Comparison of ENCODE assay signal across 13 cellular contexts in genomic region chr4:6032249-6033244, GRCh38. TPM values are rescaled to one million over a fixed set of nuclear protein-coding genes. Genes with fewer than 3 reads are reported as not detected.
DNase-seq lines count a peak whose midpoint lies in the region; ATAC-seq and TF ChIP-seq lines count a peak whose summit lies in the region.
"Had no signal": no experiment of that assay in that cellular context is flagged by ENCODE, and none has a peak within 500 bp of the region (broad histone marks: within the 10 kb centered on the region; RNA-seq: fewer than 3 reads in every experiment).

No MANE protein-coding gene starts in this region.

- POLR2A ChIA-PET in Panc1 (lab: Charles Lee): no interaction called here
- POLR2A ChIA-PET in activated CD4-positive, alpha-beta T cell treated with anti-CD3 and anti-CD28 coated beads, Interleukin-2, amount 10 ng/mL, durations not matched to agents 7 days and 5 days (lab: Charles Lee): no interaction called here
- POLR2A ChIA-PET in HEK293T (lab: Yijun Ruan, JAX): no interaction called here

- CTCF ChIA-PET in Panc1 (lab: Charles Lee): no interaction called here
- CTCF ChIA-PET in activated CD4-positive, alpha-beta T cell treated with anti-CD3 and anti-CD28 coated beads, Interleukin-2, amount 10 ng/mL, durations not matched to agents 7 days and 5 days (lab: Charles Lee): no interaction called here
- CTCF ChIA-PET in HEK293T (lab: Yijun Ruan, JAX): interaction anchor here (1.2 kb wide), 1 partner anchor 12 kb away, joined by 3 read pairs; no protein-coding TSS in a partner anchor

- intact Hi-C loops in Panc1 (cut with micrococcal nuclease; ENCODE audit: unreplicated experiment): no loop called here

- no peaks in the 10 kb centered on the region for H3K36me3 ChIP-seq in Panc1 (ENCODE audit: control insufficient read depth, insufficient read depth, low read length)

- H3K4me1 ChIP-seq in Panc1 (ENCODE audit: control insufficient read depth, insufficient read depth, low read length): no peaks in the 10 kb centered on the region; the same call in 1 of the 2 replicates

- BruUV-seq in Panc1 (replicated peaks; lab: Mats Ljungman, UMichigan): no TSS peak

- in situ Hi-C loops in Panc1 (cut with HindIII; ENCODE audit: low pct_unique_long_range_greater_than_20kb, low sequenced_read_pairs): no loop called here

- peak; percentile 43 for DNase-seq in DMS 273 (lab: John Stamatoyannopoulos, UW; ENCODE audit: unreplicated experiment)
- DNase-seq in DMS 273 treated with DMSO at 0.1 percent for 48 hours (lab: John Stamatoyannopoulos, UW): no peak
- no peak for DNase-seq in Panc1 (ENCODE audit: low read depth, low spot score)
- DNase-seq in inferior parietal cortex (ENCODE audit: extremely low spot score): peak; percentile 60
- peak in 30 of 49 donors; percentile 9 to 75 (median 36) for DNase-seq in substantia nigra (lab: John Stamatoyannopoulos, UW)
- DNase-seq in activated CD4-positive, alpha-beta T cell treated with anti-CD3 and anti-CD28 coated beads, Interleukin-2, amount 10 ng/mL, durations not matched to agents 7 days and 5 days: no peak
- DNase-seq in HEK293T (ENCODE audit: extremely low spot score): no peak
- DNase-seq: activated T-cell treated with anti-CD3 and anti-CD28 coated beads, Interleukin-2, amount 50 U/mL, for 1 hour had no signal

- ATAC-seq in Panc1 (0 out of 2 replicates have a peak, but pooled peaks have one; percentile 60), GM18502 (IDR thresholded peaks at IDR 0.05; ENCODE audit: poor library complexity, unreplicated experiment) (no peak)

- H3K27ac Mint-ChIP-seq in activated CD4-positive, alpha-beta T cell treated with anti-CD3 and anti-CD28 coated beads, Interleukin-2, amount 10 ng/mL, durations not matched to agents 7 days and 5 days: no peak overlapping the region
- H3K27ac Mint-ChIP-seq: progenitor cell of endocrine pancreas had no signal

- no peak overlapping the region for H3K4me3 Mint-ChIP-seq in activated CD4-positive, alpha-beta T cell treated with anti-CD3 and anti-CD28 coated beads, Interleukin-2, amount 10 ng/mL, durations not matched to agents 7 days and 5 days

- H3K27me3 ChIP-seq in Panc1 (ENCODE audit: control insufficient read depth, insufficient read depth, low read length): no peaks in the 10 kb centered on the region

- no peaks in the 10 kb centered on the region for H3K9me3 ChIP-seq in Panc1 (ENCODE audit: control insufficient read depth, insufficient read depth, low read depth, low read length)

- no peak for TF ChIP-seq CTCF in Panc1 (IDR thresholded peaks at IDR 0.05)

- H3K4me3 ChIP-seq in Panc1 (ENCODE audit: low read depth in 2 of 2, low read length in 2 of 2): no peak overlapping the region

- H3K36me3 Mint-ChIP-seq in activated CD4-positive, alpha-beta T cell treated with anti-CD3 and anti-CD28 coated beads, Interleukin-2, amount 10 ng/mL, durations not matched to agents 7 days and 5 days (ENCODE audit: low read depth): no peaks in the 10 kb centered on the region

- H3K4me1 Mint-ChIP-seq in activated CD4-positive, alpha-beta T cell treated with anti-CD3 and anti-CD28 coated beads, Interleukin-2, amount 10 ng/mL, durations not matched to agents 7 days and 5 days: no peaks in the 10 kb centered on the region

- no peaks in the 10 kb centered on the region for H3K9me3 Mint-ChIP-seq in activated CD4-positive, alpha-beta T cell treated with anti-CD3 and anti-CD28 coated beads, Interleukin-2, amount 10 ng/mL, durations not matched to agents 7 days and 5 days

- no peaks in the 10 kb centered on the region for H3K27me3 Mint-ChIP-seq in activated CD4-positive, alpha-beta T cell treated with anti-CD3 and anti-CD28 coated beads, Interleukin-2, amount 10 ng/mL, durations not matched to agents 7 days and 5 days

- H3K27ac ChIP-seq in Panc1 (ENCODE audit: low read length) (no peak overlapping the region), substantia nigra (ENCODE audit: low read depth, low read length, poor library complexity, severe bottlenecking) (no peak overlapping the region)
- H3K27ac ChIP-seq: 22Rv1, KMS-11 had no signal

TF ChIP-seq in HEK293T, 16 proteins besides CTCF, POLR2A, EP300 and RAD21:
- no peak for TF ChIP-seq TARDBP (IDR thresholded peaks at IDR 0.05)
- TF ChIP-seq PKNOX1 (IDR thresholded peaks at IDR 0.05): no peak
- no peak for TF ChIP-seq SP1 (IDR thresholded peaks at IDR 0.05)
- TF ChIP-seq ELF4 (IDR thresholded peaks at IDR 0.05): no peak
- no peak for TF ChIP-seq HDGF (IDR thresholded peaks at IDR 0.05; ENCODE audit: borderline replicate concordance)
- no peak for TF ChIP-seq LEF1 (IDR thresholded peaks at IDR 0.05; ENCODE audit: borderline replicate concordance)
TF ChIP-seq in HEK293T: peak in this region for 0.

RNA-seq across cellular contexts. Expression of gene C4orf50, which starts 14.3 kb away (rescaled TPM):
- under 0.01 TPM for total RNA-seq in Panc1 (2021; ENCODE audit: unreplicated experiment)
- not detected for polyA plus RNA-seq in Panc1 (2012; ENCODE audit: insufficient read length)
- total RNA-seq in activated CD4-positive, alpha-beta T cell treated with anti-CD3 and anti-CD28 coated beads, Interleukin-2, amount 10 ng/mL, durations not matched to agents 7 days and 5 days: under 1 TPM; 0.21 to 0.27 TPM
- polyA plus RNA-seq: keratinocyte had no signal

Comparison
In these comparisons a context has a peak if more than half of its experiments do, and no peak if none do; other contexts are left out.
1. DNase-seq: peak in DMS 273 (single experiment), inferior parietal cortex (single experiment) and substantia nigra (30 of 49); none in DMS 273 treated with DMSO at 0.1 percent for 48 hours (single experiment), Panc1 (single experiment), activated CD4-positive, alpha-beta T cell treated with anti-CD3 and anti-CD28 coated beads, Interleukin-2, amount 10 ng/mL, durations not matched to agents 7 days and 5 days (single experiment) and HEK293T (single experiment).